10 cellular contexts compared by ENCODE assay signal in genomic region chr2:25315316-25315680, GRCh38. TPM values are rescaled to one million over a fixed set of nuclear protein-coding genes. Genes with fewer than 3 reads are reported as not detected.
A peak's percentile ranks its signal among the peaks of the same experiment; 100 is the strongest.
DNase-seq lines count a peak whose midpoint lies in the region; ATAC-seq, FAIRE-seq and TF ChIP-seq lines count a peak whose summit lies in the region.
"Had no signal": no experiment of that assay in that cellular context is flagged by ENCODE, and none has a peak within 500 bp of the region (broad histone marks: within the 10 kb centered on the region; RNA-seq: fewer than 3 reads in every experiment).

No MANE protein-coding gene starts in this region.

- ATAC-seq in HepG2 (peak; percentile 7), right lobe of liver (no peak), GM12878 (peak; percentile 4; the same call in 1 of the 3 replicates), GM18498 (IDR thresholded peaks at IDR 0.05; ENCODE audit: unreplicated experiment) (no peak), GM18520 (IDR thresholded peaks at IDR 0.05; ENCODE audit: unreplicated experiment) (no peak)

- peak overlapping the region; percentile 93 for H4K91ac ChIP-seq in neuronal stem cell (ENCODE audit: low read depth, low read length, poor library complexity)

- SMC1A ChIA-PET in GM12878 (lab: Charles Lee; ENCODE audit: uncharacterized antibody, unreplicated experiment), result interaction anchor here (0.5 to 1.7 kb wide), 11 partner anchors 9 to 267 kb away, joined by 3 to 6 read pairs (median 3); no protein-coding TSS in a partner anchor

- in situ Hi-C loops in HepG2 (cut with HindIII; ENCODE audit: extremely low pct_ligation_motif_present, low pct_unique_long_range_greater_than_20kb) (no loop called here), GM12878 (cut with MboI) (no loop called here)

- no peaks in the 10 kb centered on the region for H3K36me3 ChIP-seq in HepG2 (replicated peaks in 1 of 2; ENCODE audit: control insufficient read depth in 1 of 2, insufficient read depth in 2 of 2, low read length in 2 of 2)
- peaks cover 0 to 4% (median 0%) of the 10 kb centered on the region in 4 donors for H3K36me3 ChIP-seq in right lobe of liver
- H3K36me3 ChIP-seq in GM12878 (ENCODE audit: control insufficient read depth in 2 of 2, insufficient read depth in 2 of 2, low read length in 1 of 2), result peaks cover 0 to 8% of the 10 kb centered on the region in 2 experiments; a peak in 3 of 4 replicates
- no peaks in the 10 kb centered on the region for H3K36me3 ChIP-seq in neuronal stem cell (replicated peaks in 1 of 2; ENCODE audit: control insufficient read depth in 2 of 2, insufficient read depth in 2 of 2, low read length in 2 of 2)

- no peak for DNase-seq in HepG2 (ENCODE audit: low spot score)
- no peak for DNase-seq in right lobe of liver
- no peak for DNase-seq in GM12878 (ENCODE audit: low read depth, low spot score)
- DNase-seq in neuronal stem cell (ENCODE audit: low spot score), result no peak
- DNase-seq in NCI-H2107 (lab: John Stamatoyannopoulos, UW), result no peak
- DNase-seq in stimulated activated CD4-positive, alpha-beta T cell treated with anti-CD3 and anti-CD28 coated beads, Interleukin-2, amount 100 ng/mL, for 24 hours, result no peak
- DNase-seq: Karpas-422; stimulated activated naive CD4-positive, alpha-beta T cell had no signal

- peak overlapping the region; percentile 94 for H2BK15ac ChIP-seq in neuronal stem cell (ENCODE audit: low read length)

- TF ChIP-seq EP300 in HepG2 (IDR thresholded peaks at IDR 0.05; ENCODE audit: low read depth in 2 of 2, low read length in 2 of 2) (no peak), HepG2 (CRISPR knock-in tag; IDR thresholded peaks at IDR 0.05; ENCODE audit: borderline replicate concordance) (no peak), GM12878 (IDR thresholded peaks at IDR 0.05; ENCODE audit: borderline replicate concordance in 1 of 2, control insufficient read depth in 1 of 2, low read depth in 2 of 2, low read length in 2 of 2) (no peak)

- no peak overlapping the region for H3K23ac ChIP-seq in neuronal stem cell (ENCODE audit: low read depth, low read length, poor library complexity)

- no peak overlapping the region for H2BK120ac ChIP-seq in neuronal stem cell (ENCODE audit: low read depth, low read length)

- no peak for TF ChIP-seq CTCF in HepG2 (CRISPR knock-in tag; IDR thresholded peaks at IDR 0.05)
- TF ChIP-seq CTCF in right lobe of liver (IDR thresholded peaks at IDR 0.05), result no peak
- TF ChIP-seq CTCF in GM12878 (IDR thresholded peaks at IDR 0.05 in 2 of 3, conservative IDR thresholded peaks at IDR 0.05 in 1 of 3; ENCODE audit: control insufficient read depth in 2 of 3, extremely low read depth in 1 of 3, insufficient read depth in 1 of 3, low read depth in 3 of 3, low read length in 3 of 3), result no peak

- intact Hi-C loops in HepG2 (cut with micrococcal nuclease; ENCODE audit: unreplicated experiment) (no loop called here), right lobe of liver (cut with DNase I) (no loop called here), GM12878 (cut with micrococcal nuclease; ENCODE audit: unreplicated experiment) (no loop called here)

- POLR2A ChIA-PET in HepG2 (lab: Yijun Ruan, JAX), result no interaction called here
- POLR2A ChIA-PET in GM12878 (lab: Charles Lee), result interaction anchor here (0.9 to 1.5 kb wide), 5 partner anchors 17 to 252 kb away, joined by 4 to 5 read pairs (median 4); no protein-coding TSS in a partner anchor

- H3K4me3 ChIP-seq in HepG2 (replicated peaks in 1 of 3; ENCODE audit: insufficient read depth in 1 of 3, low read depth in 2 of 3, low read length in 3 of 3) (no peak overlapping the region), right lobe of liver (no peak overlapping the region), GM12878 (no peak overlapping the region), neuronal stem cell (ENCODE audit: low read length in 2 of 2) (no peak overlapping the region)

- no peak overlapping the region for H3K9ac ChIP-seq in HepG2 (ENCODE audit: insufficient read depth, low read depth, low read length)
- H3K9ac ChIP-seq in GM12878 (ENCODE audit: control insufficient read depth, insufficient read depth, low read length), result peak overlapping the region; percentile 68; the same call in 1 of the 2 replicates
- no peak overlapping the region for H3K9ac ChIP-seq in neuronal stem cell (ENCODE audit: low read depth, low read length, poor library complexity)

- FAIRE-seq in HepG2 (lab: Jason Lieb, UNC) (no peak), GM12878 (lab: Jason Lieb, UNC) (no peak)

- TF ChIP-seq RAD21 in HepG2 (CRISPR knock-in tag; IDR thresholded peaks at IDR 0.05) (no peak), GM12878 (IDR thresholded peaks at IDR 0.05; ENCODE audit: insufficient read depth, low read depth, low read length) (no peak)

- H3K18ac ChIP-seq in neuronal stem cell (ENCODE audit: low read length), result peak overlapping the region; percentile 97

- H3K4me2 ChIP-seq in HepG2 (ENCODE audit: low read depth, low read length) (no peak overlapping the region), GM12878 (ENCODE audit: control insufficient read depth, insufficient read depth) (peak overlapping the region; percentile 22; the same call in 1 of the 2 replicates), neuronal stem cell (ENCODE audit: insufficient read depth, low read length, poor library complexity, severe bottlenecking) (no peak overlapping the region)

- TF ChIP-seq POLR2A in HepG2 (IDR thresholded peaks at IDR 0.05; ENCODE audit: insufficient read depth in 1 of 2, low read depth in 2 of 2, low read length in 2 of 2), result no peak
- TF ChIP-seq POLR2A in right lobe of liver (IDR thresholded peaks at IDR 0.05), result no peak
- no peak for TF ChIP-seq POLR2A in GM12878 (IDR thresholded peaks at IDR 0.05; ENCODE audit: low read depth, low read length)

- WGBS in HepG2 (ENCODE audit: low lambda C conversion rate), result 93% methylated on average over 4 of the region's 11 CpGs
- WGBS in right lobe of liver (ENCODE audit: insufficient coverage, low coverage, low lambda C conversion rate, missing lambda C conversion rate), result no CpG with 5 or more reads among the region's 11 CpGs
- 96% methylated on average over 11 of the region's 11 CpGs for WGBS in GM12878 (ENCODE audit: insufficient coverage, insufficient replicate concordance, low lambda C conversion rate, missing lambda C conversion rate)
- no CpG with 5 or more reads among the region's 11 CpGs for WGBS in neuronal stem cell (ENCODE audit: extremely low coverage in 2 of 2, insufficient read length in 2 of 2, insufficient replicate concordance in 1 of 2), 2 donors

- H2AFZ ChIP-seq in HepG2 (ENCODE audit: low read length), result no peak overlapping the region
- no peak overlapping the region for H2AFZ ChIP-seq in GM12878 (ENCODE audit: control insufficient read depth, low read depth, low read length)
- H2AFZ ChIP-seq in neuronal stem cell (ENCODE audit: low read length), result peak overlapping the region; percentile 83

- BruUV-seq in HepG2 (replicated peaks; lab: Mats Ljungman, UMichigan) (no TSS peak), GM12878 (replicated peaks; lab: Mats Ljungman, UMichigan) (no TSS peak)

- H3K4ac ChIP-seq in neuronal stem cell (ENCODE audit: low read length), result no peak overlapping the region

- peak overlapping the region; percentile 49 for H2AK5ac ChIP-seq in neuronal stem cell (ENCODE audit: low read depth, low read length)

- H3K79me2 ChIP-seq in HepG2 (ENCODE audit: insufficient read depth, low read length) (no peaks in the 10 kb centered on the region), GM12878 (ENCODE audit: control insufficient read depth, insufficient read depth, low read length) (peaks cover 11% of the 10 kb centered on the region)

- H2BK5ac ChIP-seq in neuronal stem cell (ENCODE audit: low read length), result peak overlapping the region; percentile 80

- CTCF ChIA-PET in HepG2 (lab: Yijun Ruan, JAX; ENCODE audit: low intra/inter-chr PET ratio, low total read pairs) (no interaction called here), GM12878 (lab: Yijun Ruan, JAX) (interaction anchor here (1.2 to 2.6 kb wide), 5 partner anchors 13 to 255 kb away, joined by 3 to 8 read pairs (median 3); no protein-coding TSS in a partner anchor)

- H3K9me3 ChIP-seq in HepG2 (ENCODE audit: low read length) (no peaks in the 10 kb centered on the region), right lobe of liver (no peaks in the 10 kb centered on the region), GM12878 (replicated peaks; ENCODE audit: control insufficient read depth, insufficient read depth, low read length) (no peaks in the 10 kb centered on the region), neuronal stem cell (replicated peaks in 1 of 2; ENCODE audit: control insufficient read depth in 2 of 2, insufficient read depth in 1 of 2, low read depth in 1 of 2, low read length in 2 of 2) (no peaks in the 10 kb centered on the region)

- H3K79me1 ChIP-seq in neuronal stem cell (ENCODE audit: low read depth, low read length), result peaks cover 2% of the 10 kb centered on the region

- no peak overlapping the region for H4K8ac ChIP-seq in neuronal stem cell (ENCODE audit: low read depth, low read length)

- peak overlapping the region; percentile 99 for H2BK12ac ChIP-seq in neuronal stem cell (ENCODE audit: low read length)

- no peak overlapping the region for H3K14ac ChIP-seq in neuronal stem cell (ENCODE audit: low read length)

- RAD21 ChIA-PET in GM12878 (lab: Charles Lee; ENCODE audit: unreplicated experiment), result interaction anchor here (1.5 to 2.1 kb wide), 4 partner anchors 14 to 42 kb away, joined by 4 to 12 read pairs (median 8); no protein-coding TSS in a partner anchor

- H3K27ac ChIP-seq in HepG2 (ENCODE audit: extremely low read length, insufficient read depth, low read length), result no peak overlapping the region
- H3K27ac ChIP-seq in right lobe of liver, result peak overlapping the region in 1 of 3 donors; percentile 37
- H3K27ac ChIP-seq in GM12878 (ENCODE audit: control insufficient read depth, insufficient read depth), result peak overlapping the region; percentile 95
- H3K27ac ChIP-seq in neuronal stem cell (replicated peaks; ENCODE audit: low read length), result no peak overlapping the region

- H3K4me1 ChIP-seq in HepG2 (ENCODE audit: insufficient read depth, low read length) (peaks cover 18% of the 10 kb centered on the region), right lobe of liver (peaks cover 0 to 25% (median 9%) of the 10 kb centered on the region in 4 donors), GM12878 (ENCODE audit: control insufficient read depth, insufficient read depth, low read length) (peaks cover 35% of the 10 kb centered on the region), neuronal stem cell (ENCODE audit: control insufficient read depth in 2 of 2, insufficient read depth in 1 of 2, low read depth in 1 of 2, low read length in 2 of 2) (peaks cover 20 to 33% of the 10 kb centered on the region in 2 donors)

- H4K20me1 ChIP-seq in HepG2 (ENCODE audit: insufficient read depth, low read length) (no peaks in the 10 kb centered on the region), GM12878 (ENCODE audit: control insufficient read depth, insufficient read depth) (no peaks in the 10 kb centered on the region)

- no peaks in the 10 kb centered on the region for H3K27me3 ChIP-seq in HepG2 (ENCODE audit: control insufficient read depth in 1 of 2, insufficient read depth in 2 of 2, low read length in 2 of 2)
- H3K27me3 ChIP-seq in right lobe of liver, result no peaks in the 10 kb centered on the region
- H3K27me3 ChIP-seq in GM12878 (replicated peaks in 1 of 2; ENCODE audit: control insufficient read depth in 2 of 2, insufficient read depth in 2 of 2, low read length in 1 of 2), result no peaks in the 10 kb centered on the region
- H3K27me3 ChIP-seq in neuronal stem cell (ENCODE audit: control insufficient read depth in 3 of 3, insufficient read depth in 3 of 3, low read depth in 1 of 3, low read length in 3 of 3), result no peaks in the 10 kb centered on the region

RNA-seq across cellular contexts. Expression of gene DNMT3A, which starts 26.4 kb away (rescaled TPM):
- 29.1 and 39.4 TPM in 2 replicates for total RNA-seq in HepG2 (2016; rRNA removed; fragmentation: Illumina TruSeq; extraction: Trizol)
- total RNA-seq in HepG2 (2016; cell fraction: cytosol; rRNA removed; fragmentation: Illumina TruSeq; extraction: Trizol; ENCODE audit: low read depth), result 5.8 and 6.2 TPM in 2 replicates
- total RNA-seq in HepG2 (2016; cell fraction: insoluble cytoplasmic fraction; rRNA removed; fragmentation: Illumina TruSeq; extraction: Trizol), result 31.7 and 35.2 TPM in 2 replicates
- total RNA-seq in HepG2 (2016; cell fraction: membrane; rRNA removed; fragmentation: Illumina TruSeq; extraction: Trizol), result 15.9 and 18.0 TPM in 2 replicates
- 35.9 and 36.0 TPM in 2 replicates for total RNA-seq in HepG2 (2016; cell fraction: nucleus; rRNA removed; fragmentation: Illumina TruSeq; extraction: Trizol)
- 14.7 and 16.4 TPM in 2 replicates for polyA plus RNA-seq in HepG2 (2011; rRNA removed)
- polyA plus RNA-seq in HepG2 (2011; cell fraction: cytosol; rRNA removed), result 10.1 and 10.9 TPM in 2 replicates
- polyA plus RNA-seq in HepG2 (2011; cell fraction: nucleus; rRNA removed), result 45.7 and 53.5 TPM in 2 replicates
- polyA plus RNA-seq in HepG2 (2012), result 25.9 and 28.5 TPM in 2 replicates
- polyA plus RNA-seq in HepG2 (2016; cell fraction: cytosol; fragmentation: Illumina TruSeq; extraction: Trizol; ENCODE audit: low read depth), result 4.3 and 5.0 TPM in 2 replicates
- polyA plus RNA-seq in HepG2 (2016; cell fraction: insoluble cytoplasmic fraction; fragmentation: Illumina TruSeq; extraction: Trizol; ENCODE audit: low read depth), result 43.9 and 48.4 TPM in 2 replicates
- polyA plus RNA-seq in HepG2 (2016; cell fraction: membrane; fragmentation: Illumina TruSeq; extraction: Trizol; ENCODE audit: low read depth), result 10.6 and 11.7 TPM in 2 replicates
- 105 and 111 TPM in 2 replicates for polyA plus RNA-seq in HepG2 (2016; cell fraction: nucleus; fragmentation: Illumina TruSeq; extraction: Trizol; ENCODE audit: insufficient read depth, low read depth)
- polyA minus RNA-seq in HepG2 (2011; rRNA and poly(A)+ RNA removed; ENCODE audit: low replicate concordance), result 11.0 and 59.1 TPM in 2 replicates
- polyA minus RNA-seq in HepG2 (2011; cell fraction: cytosol; rRNA and poly(A)+ RNA removed), result 17.0 and 17.9 TPM in 2 replicates
- polyA minus RNA-seq in HepG2 (2011; cell fraction: nucleus; rRNA and poly(A)+ RNA removed), result 33.1 and 38.8 TPM in 2 replicates
- 10 to 100 TPM in 3 of 6 experiments, 1 to 10 TPM in 3; 4.9 to 13.3 (median 9.3) TPM for total RNA-seq in right lobe of liver
- 87.0 and 94.0 TPM in 2 replicates for total RNA-seq in GM12878 (2013; cell fraction: nucleolus; rRNA removed)
- total RNA-seq in GM12878 (2014; rRNA removed), result 18.1 and 28.1 TPM in 2 replicates
- 17.7 and 18.5 TPM in 2 replicates for total RNA-seq in GM12878 (2014; rRNA removed; fragmentation: Illumina TruSeq; extraction: Trizol)
- 47.8 and 51.6 TPM in 2 replicates for total RNA-seq in GM12878 (2021)
- 9.7 TPM for polyA plus RNA-seq in GM12878 (2011; ENCODE audit: low read depth)
- 4.9 and 7.4 TPM in 2 replicates for polyA plus RNA-seq in GM12878 (2011; rRNA removed)
- polyA plus RNA-seq in GM12878 (2011; cell fraction: cytosol; rRNA removed), result 8.9 and 11.4 TPM in 2 replicates
- 27.4 and 39.0 TPM in 2 replicates for polyA plus RNA-seq in GM12878 (2011; cell fraction: nucleus; rRNA removed)
- polyA plus RNA-seq in GM12878 (2012), result 17.3 and 21.3 TPM in 2 replicates
- 10.1 and 15.7 TPM in 2 replicates for polyA plus RNA-seq in GM12878 (2014; fragmentation: Illumina TruSeq; extraction: Trizol)
- 10 to 100 TPM; 11.1 to 29.9 TPM for polyA plus RNA-seq in GM12878 (2014; fragmentation: Nextera tagmentation; extraction: Ambion mirVana)
- 24.5 and 25.4 TPM in 2 replicates for polyA plus RNA-seq in GM12878 (2014; rRNA removed)
- polyA plus RNA-seq in GM12878 (2016; fragmentation: Nextera tagmentation; extraction: Ambion mirVana), result 10 to 100 TPM; 12.3 to 16.3 TPM
- 24.2 and 40.7 TPM in 2 replicates for polyA minus RNA-seq in GM12878 (2011; rRNA and poly(A)+ RNA removed)
- polyA minus RNA-seq in GM12878 (2011; cell fraction: cytosol; rRNA and poly(A)+ RNA removed), result 7.3 and 19.0 TPM in 2 replicates
- 17.5 and 40.3 TPM in 2 replicates for polyA minus RNA-seq in GM12878 (2011; cell fraction: nucleus; rRNA and poly(A)+ RNA removed)
- 47.2 TPM for polyA plus RNA-seq in neuronal stem cell (2013, experiment 1 of 2)
- polyA plus RNA-seq in neuronal stem cell (2013, experiment 2 of 2), result 47.4 TPM

Comparison
In these comparisons a context has a peak if more than half of its experiments do, and no peak if none do; other contexts are left out.
1. ATAC-seq: peak in HepG2 (single experiment) and GM12878 (single experiment); none in right lobe of liver (0 of 4), GM18498 (single experiment) and GM18520 (single experiment).